ENCODE assay signal across 1 cellular context in the genomic region with DNA sequence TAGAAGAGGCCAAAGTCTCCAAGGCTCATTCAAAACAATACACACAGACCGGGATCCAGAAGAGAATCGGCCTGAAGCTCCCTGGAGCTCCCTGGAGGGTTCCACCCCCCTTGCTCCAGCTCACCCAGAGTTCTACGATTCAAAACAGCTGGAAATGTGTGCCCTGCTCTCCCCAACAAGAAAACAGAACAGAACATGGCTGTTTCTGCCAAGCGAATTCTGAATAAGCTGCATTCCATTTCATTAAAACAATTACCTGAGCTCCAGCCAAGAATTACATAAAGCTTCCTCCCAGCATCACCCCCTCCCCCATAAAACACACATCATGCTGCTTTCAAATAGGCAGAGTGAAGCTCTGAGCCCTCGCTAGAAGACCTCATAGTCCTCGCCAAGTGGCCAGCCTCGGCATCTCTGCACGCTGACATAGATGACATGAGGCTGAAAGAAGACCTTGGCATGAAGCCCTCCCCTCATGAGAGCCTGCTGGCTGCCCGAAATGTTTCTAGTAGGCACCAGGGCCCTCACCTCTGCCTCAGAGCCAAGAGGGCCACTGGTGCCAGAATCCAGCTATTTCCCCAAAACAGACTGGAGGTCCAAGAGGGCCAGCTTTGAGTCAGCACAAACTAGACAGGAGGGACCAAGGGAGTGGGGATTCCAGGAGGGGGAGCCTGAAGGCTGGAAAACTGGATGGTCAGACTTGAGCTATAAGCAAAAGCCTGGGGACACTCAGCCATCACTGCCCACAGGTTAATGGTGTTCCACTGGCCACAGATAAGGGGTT.
TF ChIP-seq lines count a peak whose summit lies in the region.

No MANE protein-coding gene starts in this region.

TF ChIP-seq in SK-N-SH, 30 proteins besides CTCF, POLR2A, EP300 and RAD21 (continued from another document):
- TF ChIP-seq, protein P1, sequence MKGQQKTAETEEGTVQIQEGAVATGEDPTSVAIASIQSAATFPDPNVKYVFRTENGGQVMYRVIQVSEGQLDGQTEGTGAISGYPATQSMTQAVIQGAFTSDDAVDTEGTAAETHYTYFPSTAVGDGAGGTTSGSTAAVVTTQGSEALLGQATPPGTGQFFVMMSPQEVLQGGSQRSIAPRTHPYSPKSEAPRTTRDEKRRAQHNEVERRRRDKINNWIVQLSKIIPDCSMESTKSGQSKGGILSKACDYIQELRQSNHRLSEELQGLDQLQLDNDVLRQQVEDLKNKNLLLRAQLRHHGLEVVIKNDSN (IDR thresholded peaks at IDR 0.05; ENCODE audit: borderline replicate concordance, low read depth) = no peak
- TF ChIP-seq, protein P2, sequence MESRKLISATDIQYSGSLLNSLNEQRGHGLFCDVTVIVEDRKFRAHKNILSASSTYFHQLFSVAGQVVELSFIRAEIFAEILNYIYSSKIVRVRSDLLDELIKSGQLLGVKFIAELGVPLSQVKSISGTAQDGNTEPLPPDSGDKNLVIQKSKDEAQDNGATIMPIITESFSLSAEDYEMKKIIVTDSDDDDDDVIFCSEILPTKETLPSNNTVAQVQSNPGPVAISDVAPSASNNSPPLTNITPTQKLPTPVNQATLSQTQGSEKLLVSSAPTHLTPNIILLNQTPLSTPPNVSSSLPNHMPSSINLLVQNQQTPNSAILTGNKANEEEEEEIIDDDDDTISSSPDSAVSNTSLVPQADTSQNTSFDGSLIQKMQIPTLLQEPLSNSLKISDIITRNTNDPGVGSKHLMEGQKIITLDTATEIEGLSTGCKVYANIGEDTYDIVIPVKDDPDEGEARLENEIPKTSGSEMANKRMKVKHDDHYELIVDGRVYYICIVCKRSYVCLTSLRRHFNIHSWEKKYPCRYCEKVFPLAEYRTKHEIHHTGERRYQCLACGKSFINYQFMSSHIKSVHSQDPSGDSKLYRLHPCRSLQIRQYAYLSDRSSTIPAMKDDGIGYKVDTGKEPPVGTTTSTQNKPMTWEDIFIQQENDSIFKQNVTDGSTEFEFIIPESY (IDR thresholded peaks at IDR 0.05; ENCODE audit: borderline replicate concordance, low read depth) = 0 out of 2 replicates have a peak, but pooled peaks have one; percentile 26
- peak; percentile 50; the same call in 1 of the 2 replicates for TF ChIP-seq YY1 (IDR thresholded peaks at IDR 0.05; ENCODE audit: low read depth)
